9 cellular contexts compared by ENCODE assay signal in the genomic region with DNA sequence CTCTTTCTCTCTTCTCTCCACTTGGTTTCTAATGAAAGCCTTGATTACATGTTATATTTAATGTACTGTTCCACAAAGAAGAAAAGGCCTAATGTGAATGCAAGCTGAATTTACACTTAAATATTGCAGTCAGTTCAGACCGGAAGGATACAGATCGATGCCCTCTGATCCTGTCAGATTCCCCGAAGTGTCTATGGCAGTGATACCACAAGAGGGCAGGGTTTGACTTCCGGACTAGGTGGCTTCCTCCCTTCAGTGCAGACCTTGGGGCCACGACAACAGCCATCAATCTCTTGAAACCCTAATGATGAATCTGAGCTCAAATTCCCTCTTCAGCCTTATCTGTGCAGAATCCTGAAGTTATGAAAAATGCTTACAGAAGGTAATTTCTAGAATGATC. TPM values are rescaled to one million over a fixed set of nuclear protein-coding genes. Genes with fewer than 3 reads are reported as not detected.
DNase-seq lines count a peak whose midpoint lies in the region; ATAC-seq, FAIRE-seq and TF ChIP-seq lines count a peak whose summit lies in the region.
"Had no signal": no experiment of that assay in that cellular context is flagged by ENCODE, and none has a peak within 500 bp of the region (broad histone marks: within the 10 kb centered on the region; RNA-seq: fewer than 3 reads in every experiment).

No MANE protein-coding gene starts in this region.

- no peak overlapping the region for H3K4me2 ChIP-seq in astrocyte (ENCODE audit: low read length)

- ATAC-seq in GM19043 (IDR thresholded peaks at IDR 0.05; ENCODE audit: low read depth, unreplicated experiment) (peak; percentile 95), HG03196 (IDR thresholded peaks at IDR 0.05; ENCODE audit: unreplicated experiment) (peak; percentile 89), left lobe of liver (peak; percentile 95), gastrocnemius medialis (no peak)

- H3K36me3 ChIP-seq in astrocyte (ENCODE audit: insufficient read depth, low read length) (no peaks in the 10 kb centered on the region), gastrocnemius medialis (no peaks in the 10 kb centered on the region)

- peak overlapping the region; percentile 3 for H2AFZ ChIP-seq in astrocyte (ENCODE audit: low read depth, low read length)

- H3K9me3 ChIP-seq in astrocyte (ENCODE audit: insufficient read depth, low read depth, low read length): no peaks in the 10 kb centered on the region
- no peaks in the 10 kb centered on the region for H3K9me3 ChIP-seq in gastrocnemius medialis

- H3K4me1 ChIP-seq in astrocyte (ENCODE audit: insufficient read depth, low read length): no peaks in the 10 kb centered on the region
- no peaks in the 10 kb centered on the region for H3K4me1 ChIP-seq in gastrocnemius medialis

- no peaks in the 10 kb centered on the region for H4K20me1 ChIP-seq in astrocyte (ENCODE audit: insufficient read depth, low read length)

- DNase-seq in Caki2 (ENCODE audit: low read depth) (peak; percentile 30), NCI-H345 (lab: John Stamatoyannopoulos, UW) (peak; percentile 59), astrocyte (ENCODE audit: low read depth) (no peak), left lobe of liver (ENCODE audit: low spot score) (peak; percentile 62), NCI-H128 (lab: John Stamatoyannopoulos, UW; ENCODE audit: unreplicated experiment) (no peak), gastrocnemius medialis (no peak)

- no peak for TF ChIP-seq POLR2A in gastrocnemius medialis (IDR thresholded peaks at IDR 0.05)

- peaks cover 17% of the 10 kb centered on the region for H3K4me1 Mint-ChIP-seq in astrocyte (ENCODE audit: low read depth, unreplicated experiment)

- H3K4me3 ChIP-seq in astrocyte (ENCODE audit: insufficient read depth, low read depth, low read length): no peak overlapping the region
- H3K4me3 ChIP-seq in gastrocnemius medialis: no peak overlapping the region

- no peaks in the 10 kb centered on the region for H3K79me2 ChIP-seq in astrocyte (ENCODE audit: insufficient read depth, low read length)

- TF ChIP-seq CTCF in astrocyte (IDR thresholded peaks at IDR 0.05; ENCODE audit: insufficient read depth, low read depth, low read length) (peak; percentile 26), gastrocnemius medialis (IDR thresholded peaks at IDR 0.05 in 4 of 5, conservative IDR thresholded peaks at IDR 0.05 in 1 of 5) (peak in 1 of 5 experiments; percentile 30)

- no peaks in the 10 kb centered on the region for H3K27me3 ChIP-seq in astrocyte (ENCODE audit: insufficient read depth, low read length)
- H3K27me3 ChIP-seq in gastrocnemius medialis: no peaks in the 10 kb centered on the region

- H3K27ac ChIP-seq in astrocyte (ENCODE audit: low read depth, low read length) (no peak overlapping the region), gastrocnemius medialis (no peak overlapping the region)

- H3K9me3 Mint-ChIP-seq in astrocyte (ENCODE audit: unreplicated experiment): no peaks in the 10 kb centered on the region

- in situ Hi-C loops in Caki2 (cut with HindIII; ENCODE audit: low pct_unique_long_range_greater_than_20kb, low sequenced_read_pairs) (no loop called here), gastrocnemius medialis (cut with MboI; ENCODE audit: low sequenced_read_pairs in 4 of 4) (no loop called here)

- H3K36me3 Mint-ChIP-seq in astrocyte (ENCODE audit: low read depth, unreplicated experiment): no peaks in the 10 kb centered on the region

- peak; percentile 13 for FAIRE-seq in astrocyte (lab: Jason Lieb, UNC)
- FAIRE-seq: islet of Langerhans had no signal

- H3K4me3 Mint-ChIP-seq in astrocyte (ENCODE audit: unreplicated experiment): no peak overlapping the region

- no peak overlapping the region for H3K27ac Mint-ChIP-seq in astrocyte (ENCODE audit: unreplicated experiment)

- H3K27me3 Mint-ChIP-seq in astrocyte (ENCODE audit: low read depth, unreplicated experiment): no peaks in the 10 kb centered on the region

- H3K9ac ChIP-seq in astrocyte (ENCODE audit: low read length): no peak overlapping the region

- intact Hi-C loops in gastrocnemius medialis (cut with DNase I; ENCODE audit: low total_unique reads): loop anchor here (10.0 kb wide), 1 partner anchor 352 kb away; no protein-coding TSS in a partner anchor

RNA-seq across cellular contexts. Expression of a gene that starts 29.5 kb away (rescaled TPM):
- total RNA-seq in Caki2 (2014; rRNA removed; shearing (Covaris generic); ENCODE audit: low replicate concordance): 0.03 TPM in 1 of 2 replicates, not detected in the other
- total RNA-seq in astrocyte: 0.61 and 0.91 TPM in 2 replicates
- 25.5 TPM for total RNA-seq in left lobe of liver
- 10 to 100 TPM; 12.7 to 32.1 (median 14.5) TPM for total RNA-seq in gastrocnemius medialis

Comparison
In these comparisons a context has a peak if more than half of its experiments do, and no peak if none do; other contexts are left out.
1. DNase-seq: peak in Caki2 (single experiment), NCI-H345 (single experiment) and left lobe of liver (single experiment); none in astrocyte (single experiment), NCI-H128 (single experiment) and gastrocnemius medialis (0 of 2).
2. ATAC-seq: peak in GM19043 (single experiment), HG03196 (single experiment) and left lobe of liver (single experiment); none in gastrocnemius medialis (0 of 2).